22 cellular contexts compared by ENCODE assay signal in genomic region chr1:66356605-66357004, GRCh38.
DNase-seq lines count a peak whose midpoint lies in the region; ATAC-seq, FAIRE-seq and TF ChIP-seq lines count a peak whose summit lies in the region.
"Had no signal": no experiment of that assay in that cellular context is flagged by ENCODE, and none has a peak within 500 bp of the region (broad histone marks: within the 10 kb centered on the region; RNA-seq: fewer than 3 reads in every experiment).

No MANE protein-coding gene starts in this region.

- peaks cover 3% of the 10 kb centered on the region for H3K36me3 ChIP-seq in A673 (ENCODE audit: insufficient read depth, low read length, poor library complexity, severe bottlenecking)
- peaks cover 8% of the 10 kb centered on the region; the same call in 1 of the 2 replicates for H3K36me3 ChIP-seq in HUES48 (ENCODE audit: control insufficient read depth, insufficient read depth, low read length)
- H3K36me3 ChIP-seq: HAP-1, right lobe of liver had no signal

- H3K4me3 ChIP-seq in A673 (ENCODE audit: low read depth, low read length, poor library complexity, severe bottlenecking): no peak overlapping the region
- H3K4me3 ChIP-seq in HUES48 (ENCODE audit: low read depth, low read length): no peak overlapping the region; the same call in 1 of the 2 replicates
- H3K4me3 ChIP-seq: HAP-1, right lobe of liver had no signal

- peak overlapping the region; percentile 7 for H3K27ac ChIP-seq in A673 (ENCODE audit: low read depth, low read length, poor library complexity, severe bottlenecking)
- peak overlapping the region; percentile 16 for H3K27ac ChIP-seq in HUES48 (ENCODE audit: low read depth, low read length)
- H3K27ac ChIP-seq: HL-60, right lobe of liver had no signal

- peaks cover 76% of the 10 kb centered on the region for H3K4me1 Mint-ChIP-seq in central memory CD8-positive, alpha-beta T cell

- H3K4me1 ChIP-seq in A673 (ENCODE audit: insufficient read depth, low read length, poor library complexity, severe bottlenecking) (peaks cover 76% of the 10 kb centered on the region), HUES48 (ENCODE audit: control insufficient read depth, insufficient read depth, low read length) (peaks cover 60% of the 10 kb centered on the region)

- H3K27me3 ChIP-seq in A673 (replicated peaks; ENCODE audit: insufficient read depth, low read depth, low read length, poor library complexity) (no peaks in the 10 kb centered on the region), HUES48 (ENCODE audit: control insufficient read depth, insufficient read depth, low read length) (no peaks in the 10 kb centered on the region)
- H3K27me3 ChIP-seq: right lobe of liver had no signal

- intact Hi-C loops in A673 (cut with micrococcal nuclease; ENCODE audit: unreplicated experiment): no loop called here

- peaks cover 45% of the 10 kb centered on the region for H3K36me3 Mint-ChIP-seq in central memory CD8-positive, alpha-beta T cell (ENCODE audit: insufficient read depth)

- no peaks in the 10 kb centered on the region for H3K9me3 ChIP-seq in A673 (ENCODE audit: low read depth, low read length, poor library complexity, severe bottlenecking)
- H3K9me3 ChIP-seq in HUES48 (ENCODE audit: control insufficient read depth, insufficient read depth, low read length): no peaks in the 10 kb centered on the region
- H3K9me3 ChIP-seq: HAP-1, right lobe of liver had no signal

- POLR2A ChIA-PET in A673 (lab: Charles Lee; ENCODE audit: low non-redundant PET): interaction anchor here (0.5 kb wide), 1 partner anchor 42 kb away, joined by 3 read pairs; no protein-coding TSS in a partner anchor

- no TSS peak for BruUV-seq in A673 (replicated peaks; lab: Mats Ljungman, UMichigan)

- no peak overlapping the region for H3K9ac ChIP-seq in HUES48 (ENCODE audit: low read depth, low read length)

- no peak for TF ChIP-seq CTCF in A673 (conservative IDR thresholded peaks at IDR 0.05; ENCODE audit: low read depth, low read length)
- no peak for TF ChIP-seq CTCF in D721Med (IDR thresholded peaks at IDR 0.05; ENCODE audit: insufficient read depth, missing control alignments)

- CTCF ChIA-PET in A673 (lab: Charles Lee): no interaction called here

- no peak for DNase-seq in A673 (ENCODE audit: low spot score)
- DNase-seq in central memory CD8-positive, alpha-beta T cell (ENCODE audit: low spot score in 2 of 2): no peak
- peak; percentile 34 for DNase-seq in midbrain (lab: John Stamatoyannopoulos, UW)
- DNase-seq in NCI-H1930 (lab: John Stamatoyannopoulos, UW): no peak
- no peak for DNase-seq in D721Med (ENCODE audit: insufficient read length, low spot score)
- DNase-seq in NCI-H82 (lab: John Stamatoyannopoulos, UW): no peak
- DNase-seq: activated effector memory CD4-positive, alpha-beta T cell treated with anti-CD3 and anti-CD28 coated beads, Interleukin-2, amount 50 U/mL, for 16 hours; anterior cingulate cortex; EL; hippocampal formation; kidney glomerular epithelial cell; MV-4-11; NCI-H2081 treated with DMSO at 0.1 percent for 48 hours; OCI-M1; right lobe of liver; SIG-M5; T-helper 9 cell had no signal

- no peak for ATAC-seq in central memory CD8-positive, alpha-beta T cell (replicated peaks; ENCODE audit: extremely low read depth, poor library complexity, severe bottlenecking)
- ATAC-seq in GM18502 (IDR thresholded peaks at IDR 0.05; ENCODE audit: poor library complexity, unreplicated experiment): no peak
- ATAC-seq: right lobe of liver had no signal

- peak overlapping the region; percentile 26 for H3K4me3 Mint-ChIP-seq in central memory CD8-positive, alpha-beta T cell

- no peak for FAIRE-seq in D721Med (lab: Jason Lieb, UNC)
- FAIRE-seq: urothelium cell line had no signal

- no peaks in the 10 kb centered on the region for H3K9me3 Mint-ChIP-seq in central memory CD8-positive, alpha-beta T cell

- no peaks in the 10 kb centered on the region for H3K27me3 Mint-ChIP-seq in central memory CD8-positive, alpha-beta T cell

- peak overlapping the region; percentile 4 for H3K27ac Mint-ChIP-seq in central memory CD8-positive, alpha-beta T cell (ENCODE audit: low read depth)
